Comparison of ENCODE assay signal across 12 cellular contexts in genomic region chr17:43547189-43547550, GRCh38. TPM values are rescaled to one million over a fixed set of nuclear protein-coding genes. Genes with fewer than 3 reads are reported as not detected.
A peak's percentile ranks its signal among the peaks of the same experiment; 100 is the strongest.
DNase-seq lines count a peak whose midpoint lies in the region; ATAC-seq and TF ChIP-seq lines count a peak whose summit lies in the region.
"Had no signal": no experiment of that assay in that cellular context is flagged by ENCODE, and none has a peak within 500 bp of the region (broad histone marks: within the 10 kb centered on the region; RNA-seq: fewer than 3 reads in every experiment).

No MANE protein-coding gene starts in this region.

- ATAC-seq in natural killer cell treated with Interleukin-12 subunit alpha and Interleukin-12 subunit beta and Interleukin-15 and Interleukin-18, amount 100 ng/mL, for 72 hours, result no peak

- H2AFZ ChIP-seq in mammary epithelial cell (ENCODE audit: low read depth, low read length), result peak overlapping the region; percentile 83

- WGBS in mammary epithelial cell (ENCODE audit: low coverage, missing lambda C conversion rate), result 38% methylated on average over 2 of the region's 2 CpGs

- H3K9ac ChIP-seq in mammary epithelial cell (ENCODE audit: insufficient read depth, low read length), result peak overlapping the region; percentile 66

- H3K9me3 Mint-ChIP-seq in T-helper 2 cell treated with Interferon-gamma antibody and Interleukin-4, amounts not matched to agents 5 μg/mL and 100 μg/mL, for 36 hours, result no peaks in the 10 kb centered on the region
- no peaks in the 10 kb centered on the region for H3K9me3 Mint-ChIP-seq in natural killer cell treated with Interleukin-12 subunit alpha and Interleukin-12 subunit beta and Interleukin-15 and Interleukin-18, amount 100 ng/mL, for 72 hours

- peaks cover 27% of the 10 kb centered on the region for H3K79me2 ChIP-seq in mammary epithelial cell (ENCODE audit: insufficient read depth, low read length)

- CTCF ChIA-PET in mammary epithelial cell (lab: Charles Lee; ENCODE audit: low non-redundant PET), result no interaction called here

- no peaks in the 10 kb centered on the region for H3K36me3 Mint-ChIP-seq in T-helper 2 cell treated with Interferon-gamma antibody and Interleukin-4, amounts not matched to agents 5 μg/mL and 100 μg/mL, for 36 hours (ENCODE audit: low read depth)
- no peaks in the 10 kb centered on the region for H3K36me3 Mint-ChIP-seq in natural killer cell treated with Interleukin-12 subunit alpha and Interleukin-12 subunit beta and Interleukin-15 and Interleukin-18, amount 100 ng/mL, for 72 hours

- H3K4me3 Mint-ChIP-seq in T-helper 2 cell treated with Interferon-gamma antibody and Interleukin-4, amounts not matched to agents 5 μg/mL and 100 μg/mL, for 36 hours, result peak overlapping the region; percentile 87
- peak overlapping the region; percentile 88 for H3K4me3 Mint-ChIP-seq in natural killer cell treated with Interleukin-12 subunit alpha and Interleukin-12 subunit beta and Interleukin-15 and Interleukin-18, amount 100 ng/mL, for 72 hours

- H3K4me1 ChIP-seq in mammary epithelial cell (ENCODE audit: insufficient read depth, low read length) (peaks cover 46% of the 10 kb centered on the region), BE2C (no peaks in the 10 kb centered on the region; the same call in none of the 2 replicates)

- H3K36me3 ChIP-seq in mammary epithelial cell (ENCODE audit: insufficient read depth, low read length) (no peaks in the 10 kb centered on the region), BE2C (no peaks in the 10 kb centered on the region)
- H3K36me3 ChIP-seq: heart left ventricle, transverse colon had no signal

- no peak for TF ChIP-seq POLR2A in NB4 (IDR thresholded peaks at IDR 0.05; ENCODE audit: extremely low read depth, insufficient read length)

- no peak for DNase-seq in T-helper 2 cell treated with Interferon-gamma antibody and Interleukin-4, amounts not matched to agents 5 μg/mL and 100 μg/mL, for 36 hours (ENCODE audit: low spot score)
- DNase-seq in T-helper 2 cell, result no peak
- DNase-seq in NB4 (ENCODE audit: low read depth), result no peak
- peak; percentile 7 for DNase-seq in mammary epithelial cell
- DNase-seq in natural killer cell treated with Interleukin-12 subunit alpha and Interleukin-12 subunit beta and Interleukin-15 and Interleukin-18, amount 100 ng/mL, for 72 hours (ENCODE audit: low spot score), result no peak
- DNase-seq in HuH-7.5 (ENCODE audit: low spot score), result no peak
- no peak for DNase-seq in BE2C
- no peak for DNase-seq in inferior parietal cortex (ENCODE audit: extremely low spot score)
- DNase-seq: dorsolateral prefrontal cortex, heart left ventricle, transverse colon had no signal

- H3K27me3 ChIP-seq in mammary epithelial cell (ENCODE audit: insufficient read depth, low read length), result no peaks in the 10 kb centered on the region
- no peaks in the 10 kb centered on the region for H3K27me3 ChIP-seq in BE2C
- H3K27me3 ChIP-seq: dorsolateral prefrontal cortex had no signal

- H3K4me1 Mint-ChIP-seq in T-helper 2 cell treated with Interferon-gamma antibody and Interleukin-4, amounts not matched to agents 5 μg/mL and 100 μg/mL, for 36 hours (ENCODE audit: low read depth), result peaks cover 23% of the 10 kb centered on the region
- peaks cover 20 to 22% of the 10 kb centered on the region in 2 donors for H3K4me1 Mint-ChIP-seq in natural killer cell treated with Interleukin-12 subunit alpha and Interleukin-12 subunit beta and Interleukin-15 and Interleukin-18, amount 100 ng/mL, for 72 hours (ENCODE audit: low read depth in 2 of 2)

- peak overlapping the region; percentile 84 for H3K27ac ChIP-seq in mammary epithelial cell (ENCODE audit: insufficient read depth, low read depth, low read length)
- H3K27ac ChIP-seq: dorsolateral prefrontal cortex, heart left ventricle, transverse colon, VCaP had no signal

- dilution Hi-C loops in mammary epithelial cell (cut with HindIII; ENCODE audit: low sequenced_read_pairs), result no loop called here

- H3K27me3 Mint-ChIP-seq in T-helper 2 cell treated with Interferon-gamma antibody and Interleukin-4, amounts not matched to agents 5 μg/mL and 100 μg/mL, for 36 hours (ENCODE audit: low read depth), result peaks cover 51% of the 10 kb centered on the region
- peaks cover 41 to 46% of the 10 kb centered on the region in 2 donors for H3K27me3 Mint-ChIP-seq in natural killer cell treated with Interleukin-12 subunit alpha and Interleukin-12 subunit beta and Interleukin-15 and Interleukin-18, amount 100 ng/mL, for 72 hours

- no peak for TF ChIP-seq CTCF in NB4 (IDR thresholded peaks at IDR 0.05; ENCODE audit: low read depth, low read length)
- TF ChIP-seq CTCF in mammary epithelial cell (conservative IDR thresholded peaks at IDR 0.05 in 1 of 2, IDR thresholded peaks at IDR 0.05 in 1 of 2; ENCODE audit: extremely low read depth in 1 of 2, insufficient read depth in 1 of 2, low read depth in 1 of 2, low read length in 2 of 2), result no peak
- no peak for TF ChIP-seq CTCF in BE2C (IDR thresholded peaks at IDR 0.05; ENCODE audit: low read depth, low read length)

- in situ Hi-C loops in mammary epithelial cell (cut with MboI; ENCODE audit: low sequenced_read_pairs in 2 of 2), result no loop called here

- H3K4me3 ChIP-seq in NB4 (ENCODE audit: low read depth, low read length) (peak overlapping the region; percentile 67), mammary epithelial cell (replicated peaks in 1 of 3; ENCODE audit: insufficient read depth in 1 of 3, low read depth in 2 of 3, low read length in 3 of 3) (peak overlapping the region in 2 of 3 experiments; percentile 44 to 60), BE2C (ENCODE audit: low read depth, low read length) (no peak overlapping the region; the same call in 1 of the 2 replicates)

- H3K9me3 ChIP-seq in mammary epithelial cell (replicated peaks; ENCODE audit: insufficient read depth, low read length), result no peaks in the 10 kb centered on the region
- no peaks in the 10 kb centered on the region for H3K9me3 ChIP-seq in BE2C
- H3K9me3 ChIP-seq: heart left ventricle, transverse colon had no signal

- BruUV-seq in mammary epithelial cell (replicated peaks; lab: Mats Ljungman, UMichigan), result no TSS peak

- no peak overlapping the region for H3K27ac Mint-ChIP-seq in T-helper 2 cell treated with Interferon-gamma antibody and Interleukin-4, amounts not matched to agents 5 μg/mL and 100 μg/mL, for 36 hours
- peak overlapping the region in 1 of 2 donors; percentile 56 for H3K27ac Mint-ChIP-seq in natural killer cell treated with Interleukin-12 subunit alpha and Interleukin-12 subunit beta and Interleukin-15 and Interleukin-18, amount 100 ng/mL, for 72 hours

- H4K20me1 ChIP-seq in mammary epithelial cell (ENCODE audit: insufficient read depth, low read length), result no peaks in the 10 kb centered on the region

- H3K4me2 ChIP-seq in mammary epithelial cell (ENCODE audit: insufficient read depth, low read depth, low read length), result peak overlapping the region; percentile 86

- intact Hi-C loops in mammary epithelial cell (cut with micrococcal nuclease), result loop anchor here (2.0 kb wide), 1 partner anchor 30 kb away; no protein-coding TSS in a partner anchor

RNA-seq across cellular contexts. Expression of gene ETV4, which starts 1.0 kb away (rescaled TPM):
- total RNA-seq in mammary epithelial cell, result 10 to 100 TPM; 10.2 to 46.0 TPM
- polyA plus RNA-seq in mammary epithelial cell, result 34.1 TPM
- 21.1 TPM for polyA minus RNA-seq in mammary epithelial cell
- total RNA-seq in natural killer cell treated with Interleukin-12 subunit alpha and Interleukin-12 subunit beta and Interleukin-15 and Interleukin-18, amount 100 ng/mL, for 72 hours, result 1 to 10 TPM; 1.4 to 2.1 TPM
- 146 TPM for polyA plus RNA-seq in BE2C (2012; ENCODE audit: insufficient read depth, insufficient read length, low read depth)
